Comparison of ENCODE assay signal across 8 cellular contexts in genomic region chr5:76867827-76868693, GRCh38.
DNase-seq lines count a peak whose midpoint lies in the region; ATAC-seq lines count a peak whose summit lies in the region.

No MANE protein-coding gene starts in this region.

- H3K27me3 ChIP-seq in effector memory CD4-positive, alpha-beta T cell (replicated peaks; ENCODE audit: control insufficient read depth, insufficient read depth, low read length, poor library complexity, severe bottlenecking) = no peaks in the 10 kb centered on the region

- no peaks in the 10 kb centered on the region for H3K4me1 ChIP-seq in effector memory CD4-positive, alpha-beta T cell (ENCODE audit: control insufficient read depth, insufficient read depth, low read length, poor library complexity, severe bottlenecking)

- no peak overlapping the region for H3K27ac ChIP-seq in effector memory CD4-positive, alpha-beta T cell (ENCODE audit: insufficient read depth, low read length, poor library complexity, severe bottlenecking)

- no peak overlapping the region for H3K4me3 ChIP-seq in effector memory CD4-positive, alpha-beta T cell (ENCODE audit: insufficient read depth, low read depth, low read length, poor library complexity, severe bottlenecking)

- H3K36me3 ChIP-seq in effector memory CD4-positive, alpha-beta T cell (ENCODE audit: control insufficient read depth, insufficient read depth, low read length) = no peaks in the 10 kb centered on the region

- ATAC-seq in HG03571 (IDR thresholded peaks at IDR 0.05; ENCODE audit: unreplicated experiment) = peak; percentile 64
- ATAC-seq in GM21423 (IDR thresholded peaks at IDR 0.05; ENCODE audit: unreplicated experiment) = no peak

- no peaks in the 10 kb centered on the region for H3K9me3 ChIP-seq in effector memory CD4-positive, alpha-beta T cell (ENCODE audit: control insufficient read depth, low read length)

- DNase-seq in ELR (ENCODE audit: low read depth) (peak; percentile 77), NCI-H82 treated with DMSO at 0.1 percent for 48 hours (lab: John Stamatoyannopoulos, UW; ENCODE audit: unreplicated experiment) (peak; percentile 32), midbrain (lab: John Stamatoyannopoulos, UW) (peak; percentile 65)
- peak; percentile 66 to 75 for DNase-seq in activated CD4-positive, alpha-beta T cell treated with anti-CD3 and anti-CD28 coated beads, Interleukin-2, amount 50 U/mL, for 48 hours
- peak; percentile 11 to 29 (median 17) for DNase-seq in effector memory CD4-positive, alpha-beta T cell
- peak; percentile 14 to 16 for DNase-seq in stimulated activated CD8-positive, alpha-beta memory T cell treated with anti-CD3 and anti-CD28 coated beads, Interleukin-7, amount 100 ng/mL, for 48 hours (ENCODE audit: extremely low read depth in 1 of 2, low read depth in 1 of 2)

Comparison
In these comparisons a context has a peak if more than half of its experiments do, and no peak if none do; other contexts are left out.
1. DNase-seq: peak in every context shown above with its lines; median percentile 77 in ELR; 70 in activated CD4-positive, alpha-beta T cell treated with anti-CD3 and anti-CD28 coated beads, Interleukin-2, amount 50 U/mL, for 48 hours; 65 in midbrain; 32 in NCI-H82 treated with DMSO at 0.1 percent for 48 hours; 17 in effector memory CD4-positive, alpha-beta T cell; 15 in stimulated activated CD8-positive, alpha-beta memory T cell treated with anti-CD3 and anti-CD28 coated beads, Interleukin-7, amount 100 ng/mL, for 48 hours.